1 cellular context compared by ENCODE assay signal in genomic region chr18:6437937-6438818, GRCh38.
TF ChIP-seq lines count a peak whose summit lies in the region.

No MANE protein-coding gene starts in this region.

TF ChIP-seq in H1, 55 proteins besides CTCF, POLR2A, EP300 and RAD21 (continued from another document):
- TF ChIP-seq SIX5 (IDR thresholded peaks at IDR 0.05; ENCODE audit: low read depth, low read length) (no peak), NRF1 (IDR thresholded peaks at IDR 0.05; ENCODE audit: low read depth, low read length) (no peak), SAP30 (IDR thresholded peaks at IDR 0.05; ENCODE audit: insufficient read depth, insufficient replicate concordance, low read length) (no peak), CEBPB (IDR thresholded peaks at IDR 0.05; ENCODE audit: low read depth, low read length) (no peak)
- TF ChIP-seq, protein P1, sequence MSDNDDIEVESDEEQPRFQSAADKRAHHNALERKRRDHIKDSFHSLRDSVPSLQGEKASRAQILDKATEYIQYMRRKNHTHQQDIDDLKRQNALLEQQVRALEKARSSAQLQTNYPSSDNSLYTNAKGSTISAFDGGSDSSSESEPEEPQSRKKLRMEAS (IDR thresholded peaks at IDR 0.05), result no peak
